In genomic region chr21:41683815-41684214, GRCh38 we compare ENCODE assay signal across 21 cellular contexts.
DNase-seq lines count a peak whose midpoint lies in the region; ATAC-seq and TF ChIP-seq lines count a peak whose summit lies in the region.
"Had no signal": no experiment of that assay in that cellular context is flagged by ENCODE, and none has a peak within 500 bp of the region (broad histone marks: within the 10 kb centered on the region; RNA-seq: fewer than 3 reads in every experiment).

No MANE protein-coding gene starts in this region.

- H3K9ac ChIP-seq in mammary epithelial cell (ENCODE audit: insufficient read depth, low read length) = no peak overlapping the region
- peak overlapping the region; percentile 49 for H3K9ac ChIP-seq in mucosa of stomach (ENCODE audit: low read length)

- no peak overlapping the region for H3K4me2 ChIP-seq in mammary epithelial cell (ENCODE audit: insufficient read depth, low read depth, low read length)
- H3K4me2 ChIP-seq: GM23338 had no signal

- TF ChIP-seq CTCF in mammary epithelial cell (conservative IDR thresholded peaks at IDR 0.05 in 1 of 2, IDR thresholded peaks at IDR 0.05 in 1 of 2; ENCODE audit: extremely low read depth in 1 of 2, insufficient read depth in 1 of 2, low read depth in 1 of 2, low read length in 2 of 2) = no peak
- no peak for TF ChIP-seq CTCF in upper lobe of right lung (IDR thresholded peaks at IDR 0.05)

- 85% methylated on average over 10 of the region's 10 CpGs for WGBS in mammary epithelial cell (ENCODE audit: low coverage, missing lambda C conversion rate)

- no peak for ATAC-seq in upper lobe of right lung
- ATAC-seq in GM21381 (IDR thresholded peaks at IDR 0.05; ENCODE audit: unreplicated experiment) = no peak
- no peak for ATAC-seq in HG03520 (IDR thresholded peaks at IDR 0.05; ENCODE audit: unreplicated experiment)
- ATAC-seq in activated naive CD8-positive, alpha-beta T cell treated with anti-CD3 and anti-CD28 coated beads, Interleukin-2, amount 50 U/mL, for 24 hours = no peak
- ATAC-seq: natural killer cell had no signal

- CTCF ChIA-PET in mammary epithelial cell (lab: Charles Lee; ENCODE audit: low non-redundant PET) = interaction anchor here (0.6 to 0.7 kb wide), 2 partner anchors 71 to 112 kb away, joined by 3 to 7 read pairs; no protein-coding TSS in a partner anchor

- no peaks in the 10 kb centered on the region for H3K79me2 ChIP-seq in mammary epithelial cell (ENCODE audit: insufficient read depth, low read length)

- intact Hi-C loops in mammary epithelial cell (cut with micrococcal nuclease) = no loop called here
- intact Hi-C loops in upper lobe of right lung (cut with DNase I) = no loop called here

- H3K36me3 Mint-ChIP-seq in activated naive CD8-positive, alpha-beta T cell treated with anti-CD3 and anti-CD28 coated beads, Interleukin-2, amount 50 U/mL, for 24 hours (ENCODE audit: low read depth) = no peaks in the 10 kb centered on the region
- H3K36me3 Mint-ChIP-seq: activated CD4-positive, alpha-beta memory T cell treated with anti-CD3 and anti-CD28 coated beads for 36 hours; natural killer cell had no signal

- H3K4me1 ChIP-seq in mammary epithelial cell (ENCODE audit: insufficient read depth, low read length) (peaks cover 70% of the 10 kb centered on the region), mucosa of stomach (ENCODE audit: control insufficient read depth, insufficient read depth, low read length) (peaks cover 91% of the 10 kb centered on the region), upper lobe of right lung (peaks cover 6% of the 10 kb centered on the region)

- in situ Hi-C loops in mammary epithelial cell (cut with MboI; ENCODE audit: low sequenced_read_pairs in 2 of 2) = loop anchor here in 1 of 2 donors (10.0 kb wide), 1 partner anchor 69 kb away; no protein-coding TSS in a partner anchor

- dilution Hi-C loops in mammary epithelial cell (cut with HindIII; ENCODE audit: low sequenced_read_pairs) = no loop called here

- no peak overlapping the region for H3K4me3 ChIP-seq in mammary epithelial cell (replicated peaks in 1 of 3; ENCODE audit: insufficient read depth in 1 of 3, low read depth in 2 of 3, low read length in 3 of 3)
- H3K4me3 ChIP-seq in mucosa of stomach (ENCODE audit: low read length) = no peak overlapping the region
- H3K4me3 ChIP-seq in upper lobe of right lung = no peak overlapping the region
- H3K4me3 ChIP-seq: GM23338 had no signal

- H3K9me3 ChIP-seq in mammary epithelial cell (replicated peaks; ENCODE audit: insufficient read depth, low read length) (no peaks in the 10 kb centered on the region), mucosa of stomach (ENCODE audit: control insufficient read depth, low read length) (no peaks in the 10 kb centered on the region), upper lobe of right lung (no peaks in the 10 kb centered on the region)
- H3K9me3 ChIP-seq: SJCRH30 had no signal

- no peaks in the 10 kb centered on the region for H3K36me3 ChIP-seq in mammary epithelial cell (ENCODE audit: insufficient read depth, low read length)
- H3K36me3 ChIP-seq in mucosa of stomach (ENCODE audit: control insufficient read depth, insufficient read depth, low read length) = no peaks in the 10 kb centered on the region
- H3K36me3 ChIP-seq in upper lobe of right lung = no peaks in the 10 kb centered on the region
- H3K36me3 ChIP-seq: SJCRH30, WERI-Rb-1 had no signal

- peaks cover 6% of the 10 kb centered on the region for H3K27me3 Mint-ChIP-seq in activated naive CD8-positive, alpha-beta T cell treated with anti-CD3 and anti-CD28 coated beads, Interleukin-2, amount 50 U/mL, for 24 hours

- H3K27ac ChIP-seq in mammary epithelial cell (ENCODE audit: insufficient read depth, low read depth, low read length) = peak overlapping the region; percentile 79
- H3K27ac ChIP-seq in upper lobe of right lung = no peak overlapping the region
- H3K27ac ChIP-seq: WERI-Rb-1 had no signal

- H3K4me1 Mint-ChIP-seq in activated naive CD8-positive, alpha-beta T cell treated with anti-CD3 and anti-CD28 coated beads, Interleukin-2, amount 50 U/mL, for 24 hours = no peaks in the 10 kb centered on the region
- H3K4me1 Mint-ChIP-seq: natural killer cell had no signal

- H3K4me3 Mint-ChIP-seq in activated naive CD8-positive, alpha-beta T cell treated with anti-CD3 and anti-CD28 coated beads, Interleukin-2, amount 50 U/mL, for 24 hours = no peak overlapping the region
- H3K4me3 Mint-ChIP-seq: activated CD4-positive, alpha-beta memory T cell treated with anti-CD3 and anti-CD28 coated beads for 36 hours; GM23338; natural killer cell had no signal

- peak overlapping the region; percentile 67 for H2AFZ ChIP-seq in mammary epithelial cell (ENCODE audit: low read depth, low read length)

- H4K20me1 ChIP-seq in mammary epithelial cell (ENCODE audit: insufficient read depth, low read length) = no peaks in the 10 kb centered on the region

- DNase-seq in NCI-H460 (ENCODE audit: extremely low read depth, low read depth) (peak; percentile 27), mammary epithelial cell (no peak), upper lobe of right lung (peak; percentile 42)
- no peak for DNase-seq in activated naive CD8-positive, alpha-beta T cell treated with anti-CD3 and anti-CD28 coated beads, Interleukin-2, amount 50 U/mL, for 24 hours
- DNase-seq: activated CD4-positive, alpha-beta memory T cell treated with anti-CD3 and anti-CD28 coated beads for 36 hours; activated naive CD4-positive, alpha-beta T cell; COR-L47; foreskin melanocyte; natural killer cell; NCI-H1105; NCI-H2107; NCI-H524 treated with DMSO at 0.1 percent for 48 hours; stimulated activated CD8-positive, alpha-beta memory T cell treated with anti-CD3 and anti-CD28 coated beads, Interleukin-4, amount 100 ng/mL, for 48 hours; substantia nigra; T-helper 2 cell; WERI-Rb-1 had no signal

- no peaks in the 10 kb centered on the region for H3K9me3 Mint-ChIP-seq in activated naive CD8-positive, alpha-beta T cell treated with anti-CD3 and anti-CD28 coated beads, Interleukin-2, amount 50 U/mL, for 24 hours
- H3K9me3 Mint-ChIP-seq: activated CD4-positive, alpha-beta memory T cell treated with anti-CD3 and anti-CD28 coated beads for 36 hours; GM23338; natural killer cell had no signal

- H3K27me3 ChIP-seq in mammary epithelial cell (ENCODE audit: insufficient read depth, low read length) = no peaks in the 10 kb centered on the region
- no peaks in the 10 kb centered on the region for H3K27me3 ChIP-seq in mucosa of stomach (ENCODE audit: control insufficient read depth, insufficient read depth, low read length)
- no peaks in the 10 kb centered on the region for H3K27me3 ChIP-seq in upper lobe of right lung
- H3K27me3 ChIP-seq: SJCRH30 had no signal

- H3K27ac Mint-ChIP-seq in activated naive CD8-positive, alpha-beta T cell treated with anti-CD3 and anti-CD28 coated beads, Interleukin-2, amount 50 U/mL, for 24 hours = no peak overlapping the region
- H3K27ac Mint-ChIP-seq: activated CD4-positive, alpha-beta memory T cell treated with anti-CD3 and anti-CD28 coated beads for 36 hours; GM23338; natural killer cell had no signal

- no TSS peak for BruUV-seq in mammary epithelial cell (replicated peaks; lab: Mats Ljungman, UMichigan)

Comparison
In these comparisons a context has a peak if more than half of its experiments do, and no peak if none do; other contexts are left out.
1. DNase-seq: peak in NCI-H460 (single experiment) and upper lobe of right lung (single experiment); none in mammary epithelial cell (single experiment) and activated naive CD8-positive, alpha-beta T cell treated with anti-CD3 and anti-CD28 coated beads, Interleukin-2, amount 50 U/mL, for 24 hours (single experiment).